19 cellular contexts compared by ENCODE assay signal in genomic region chr1:239997160-239997514, GRCh38.
DNase-seq lines count a peak whose midpoint lies in the region; ATAC-seq and TF ChIP-seq lines count a peak whose summit lies in the region.
"Had no signal": no experiment of that assay in that cellular context is flagged by ENCODE, and none has a peak within 500 bp of the region (broad histone marks: within the 10 kb centered on the region; RNA-seq: fewer than 3 reads in every experiment).

No MANE protein-coding gene starts in this region.

- no peak for ATAC-seq in naive thymus-derived CD4-positive, alpha-beta T cell
- ATAC-seq: CD8-positive, alpha-beta T cell; gastrocnemius medialis had no signal

- no peak overlapping the region for H3K27ac Mint-ChIP-seq in naive thymus-derived CD4-positive, alpha-beta T cell
- H3K27ac Mint-ChIP-seq: CD8-positive, alpha-beta T cell had no signal

- H3K4me1 Mint-ChIP-seq in naive thymus-derived CD4-positive, alpha-beta T cell = peaks cover 0 to 11% (median 6%) of the 10 kb centered on the region in 7 donors

- H3K27ac ChIP-seq in cardiac muscle cell (no peak overlapping the region), brain microvascular endothelial cell (no peak overlapping the region), testis (no peak overlapping the region), caudate nucleus (ENCODE audit: low read depth, low read length) (no peak overlapping the region)
- H3K27ac ChIP-seq in naive thymus-derived CD4-positive, alpha-beta T cell (ENCODE audit: low read depth, low read length) = no peak overlapping the region
- H3K27ac ChIP-seq: colonic mucosa, gastrocnemius medialis had no signal

- H3K4me3 ChIP-seq in cardiac muscle cell (peak overlapping the region; percentile 36), brain microvascular endothelial cell (ENCODE audit: low read depth, low read length) (peak overlapping the region; percentile 43), testis (peak overlapping the region; percentile 53 to 58)
- no peak overlapping the region for H3K4me3 ChIP-seq in naive thymus-derived CD4-positive, alpha-beta T cell (ENCODE audit: low read length)

- peak overlapping the region in 8 of 10 donors; percentile 7 to 58 (median 44) for H3K4me3 Mint-ChIP-seq in naive thymus-derived CD4-positive, alpha-beta T cell
- H3K4me3 Mint-ChIP-seq: CD8-positive, alpha-beta T cell had no signal

- TF ChIP-seq POLR2A in testis (IDR thresholded peaks at IDR 0.05) = no peak

- DNase-seq in cardiac muscle cell (ENCODE audit: low read depth in 1 of 2, low spot score in 1 of 2) = no peak
- DNase-seq in cardiac septum (ENCODE audit: low spot score) = no peak
- no peak for DNase-seq in brain microvascular endothelial cell
- no peak for DNase-seq in naive thymus-derived CD4-positive, alpha-beta T cell
- no peak for DNase-seq in testis
- DNase-seq in C1 segment of cervical spinal cord (lab: John Stamatoyannopoulos, UW) = no peak
- no peak for DNase-seq in caudate nucleus (lab: John Stamatoyannopoulos, UW)
- no peak for DNase-seq in NCI-H2196 (lab: John Stamatoyannopoulos, UW; ENCODE audit: unreplicated experiment)
- DNase-seq: activated CD4-positive, CD25-positive, alpha-beta regulatory T cell; activated CD8-positive, alpha-beta memory T cell treated with anti-CD3 and anti-CD28 coated beads for 24 hours; amniotic stem cell; CD8-positive, alpha-beta T cell; colonic mucosa; gastrocnemius medialis; NCI-H2029; NCI-H510A treated with DMSO at 0.1 percent for 48 hours; SIG-M5; stimulated activated naive CD4-positive, alpha-beta T cell; T-helper 2 cell had no signal

- H3K9me3 Mint-ChIP-seq in naive thymus-derived CD4-positive, alpha-beta T cell = peaks cover 0 to 7% (median 0%) of the 10 kb centered on the region in 11 donors
- H3K9me3 Mint-ChIP-seq: CD8-positive, alpha-beta T cell had no signal

- H3K9me3 ChIP-seq in cardiac muscle cell (ENCODE audit: low read depth) (no peaks in the 10 kb centered on the region), testis (no peaks in the 10 kb centered on the region)
- H3K9me3 ChIP-seq in naive thymus-derived CD4-positive, alpha-beta T cell (ENCODE audit: control insufficient read depth in 2 of 3, low read length in 3 of 3) = no peaks in the 10 kb centered on the region
- H3K9me3 ChIP-seq: colonic mucosa, gastrocnemius medialis had no signal

- H3K27me3 Mint-ChIP-seq in naive thymus-derived CD4-positive, alpha-beta T cell = peaks cover 44 to 74% (median 67%) of the 10 kb centered on the region in 5 donors

- TF ChIP-seq CTCF in cardiac muscle cell (IDR thresholded peaks at IDR 0.05; ENCODE audit: low read depth, low read length) (no peak), brain microvascular endothelial cell (IDR thresholded peaks at IDR 0.05; ENCODE audit: low read depth, low read length, missing control alignments) (no peak), testis (IDR thresholded peaks at IDR 0.05) (no peak)

- CTCF ChIA-PET in naive thymus-derived CD4-positive, alpha-beta T cell (lab: Charles Lee) = no interaction called here

- WGBS in testis, 2 donors = 42 to 49% methylated on average over 6 of the region's 6 CpGs

- in situ Hi-C loops in brain microvascular endothelial cell (cut with HindIII; ENCODE audit: low pct_ligation_motif_present, low sequenced_read_pairs) = no loop called here

- intact Hi-C loops in cardiac septum (cut with DNase I) (no loop called here), testis (cut with DNase I; ENCODE audit: low total_unique reads) (no loop called here)
- intact Hi-C loops in naive thymus-derived CD4-positive, alpha-beta T cell (cut with micrococcal nuclease) = no loop called here

- H3K36me3 ChIP-seq in cardiac muscle cell (no peaks in the 10 kb centered on the region), brain microvascular endothelial cell (replicated peaks) (no peaks in the 10 kb centered on the region), testis (ENCODE audit: low read depth, missing control alignments) (no peaks in the 10 kb centered on the region)
- H3K36me3 ChIP-seq in naive thymus-derived CD4-positive, alpha-beta T cell (ENCODE audit: control insufficient read depth in 2 of 3, insufficient read depth in 3 of 3, low read length in 3 of 3) = no peaks in the 10 kb centered on the region
- H3K36me3 ChIP-seq: colonic mucosa, gastrocnemius medialis had no signal

- H3K27me3 ChIP-seq in cardiac muscle cell (peaks cover 57% of the 10 kb centered on the region), brain microvascular endothelial cell (replicated peaks) (peaks cover 5% of the 10 kb centered on the region), testis (no peaks in the 10 kb centered on the region)
- no peaks in the 10 kb centered on the region for H3K27me3 ChIP-seq in naive thymus-derived CD4-positive, alpha-beta T cell (ENCODE audit: control insufficient read depth in 2 of 2, insufficient read depth in 2 of 2, low read length in 2 of 2)

- H3K4me1 ChIP-seq in cardiac muscle cell (ENCODE audit: low read depth) (no peaks in the 10 kb centered on the region), testis (no peaks in the 10 kb centered on the region)
- no peaks in the 10 kb centered on the region for H3K4me1 ChIP-seq in naive thymus-derived CD4-positive, alpha-beta T cell (ENCODE audit: control insufficient read depth in 2 of 2, insufficient read depth in 2 of 2, low read length in 2 of 2)
- H3K4me1 ChIP-seq: colonic mucosa, gastrocnemius medialis had no signal

- POLR2A ChIA-PET in naive thymus-derived CD4-positive, alpha-beta T cell (lab: Charles Lee) = no interaction called here

- H3K36me3 Mint-ChIP-seq in naive thymus-derived CD4-positive, alpha-beta T cell = peaks cover 0 to 8% (median 0%) of the 10 kb centered on the region in 5 donors
- H3K36me3 Mint-ChIP-seq: CD8-positive, alpha-beta T cell had no signal
